ENCODE assay signal across 15 cellular contexts in genomic region chr6:108156938-108157233, GRCh38. TPM values are rescaled to one million over a fixed set of nuclear protein-coding genes. Genes with fewer than 3 reads are reported as not detected.
DNase-seq lines count a peak whose midpoint lies in the region; ATAC-seq, FAIRE-seq and TF ChIP-seq lines count a peak whose summit lies in the region.
"Had no signal": no experiment of that assay in that cellular context is flagged by ENCODE, and none has a peak within 500 bp of the region (broad histone marks: within the 10 kb centered on the region; RNA-seq: fewer than 3 reads in every experiment).

No MANE protein-coding gene starts in this region.

- peak overlapping the region; percentile 52 for H3K4me3 ChIP-seq in left ventricle myocardium inferior
- peak overlapping the region in 2 of 10 donors; percentile 40 to 44 for H3K4me3 ChIP-seq in heart right ventricle
- peak overlapping the region in 1 of 3 experiments; percentile 66; a peak in 1 of 6 replicates for H3K4me3 ChIP-seq in HepG2 (replicated peaks in 1 of 3; ENCODE audit: insufficient read depth in 1 of 3, low read depth in 2 of 3, low read length in 3 of 3)
- peak overlapping the region; percentile 21 for H3K4me3 ChIP-seq in urinary bladder (ENCODE audit: low read depth, low read length)
- H3K4me3 ChIP-seq: prostate gland had no signal

- 4 to 11% methylated on average over 8 of the region's 8 CpGs for WGBS in heart right ventricle, 2 donors
- 4% methylated on average over 8 of the region's 8 CpGs for WGBS in HepG2 (ENCODE audit: low lambda C conversion rate)
- 9% methylated on average over 8 of the region's 8 CpGs for WGBS in urinary bladder

- DNase-seq in left ventricle myocardium inferior: no peak
- DNase-seq in heart right ventricle: no peak
- DNase-seq in HepG2 (ENCODE audit: low spot score): no peak
- DNase-seq in NCI-H774 (lab: John Stamatoyannopoulos, UW): no peak
- no peak for DNase-seq in foreskin melanocyte
- DNase-seq: body of pancreas; heart left ventricle; NCI-H1436; SHP77 treated with DMSO at 0.1 percent for 48 hours; stimulated activated CD8-positive, alpha-beta memory T cell treated with anti-CD3 and anti-CD28 coated beads, Interleukin-4, amount 100 ng/mL, for 48 hours had no signal

- TF ChIP-seq EP300 in HepG2 (IDR thresholded peaks at IDR 0.05; ENCODE audit: low read depth in 2 of 2, low read length in 2 of 2): no peak
- TF ChIP-seq EP300 in HepG2 (CRISPR knock-in tag; IDR thresholded peaks at IDR 0.05; ENCODE audit: borderline replicate concordance): no peak

- POLR2A ChIA-PET in HepG2 (lab: Yijun Ruan, JAX): no interaction called here

- peak overlapping the region; percentile 76 for H3K4me2 ChIP-seq in HepG2 (ENCODE audit: low read depth, low read length)

- H3K9ac ChIP-seq in HepG2 (ENCODE audit: insufficient read depth, low read depth, low read length): no peak overlapping the region

- H3K27ac Mint-ChIP-seq in activated naive CD8-positive, alpha-beta T cell: no peak overlapping the region

- in situ Hi-C loops in HepG2 (cut with HindIII; ENCODE audit: extremely low pct_ligation_motif_present, low pct_unique_long_range_greater_than_20kb): no loop called here

- H2AFZ ChIP-seq in HepG2 (ENCODE audit: low read length): no peak overlapping the region

- TF ChIP-seq CTCF in left ventricle myocardium inferior (IDR thresholded peaks at IDR 0.05; ENCODE audit: borderline replicate concordance) (no peak), heart right ventricle (IDR thresholded peaks at IDR 0.05) (no peak), HepG2 (CRISPR knock-in tag; IDR thresholded peaks at IDR 0.05) (no peak)

- H3K36me3 ChIP-seq in left ventricle myocardium inferior: no peaks in the 10 kb centered on the region
- no peaks in the 10 kb centered on the region for H3K36me3 ChIP-seq in heart right ventricle
- H3K36me3 ChIP-seq in HepG2 (replicated peaks in 1 of 2; ENCODE audit: control insufficient read depth in 1 of 2, insufficient read depth in 2 of 2, low read length in 2 of 2): no peaks in the 10 kb centered on the region
- no peaks in the 10 kb centered on the region for H3K36me3 ChIP-seq in urinary bladder (ENCODE audit: insufficient read depth)
- H3K36me3 ChIP-seq: heart left ventricle, prostate gland had no signal

- peaks cover 100% of the 10 kb centered on the region for H3K27me3 ChIP-seq in left ventricle myocardium inferior (ENCODE audit: low read depth)
- peaks cover 11 to 100% (median 100%) of the 10 kb centered on the region in 7 donors for H3K27me3 ChIP-seq in heart right ventricle
- peaks cover 6 to 57% of the 10 kb centered on the region in 2 experiments for H3K27me3 ChIP-seq in HepG2 (ENCODE audit: control insufficient read depth in 1 of 2, insufficient read depth in 2 of 2, low read length in 2 of 2)

- ATAC-seq in heart right ventricle (no peak), HepG2 (peak; percentile 30), HG03378 (IDR thresholded peaks at IDR 0.05; ENCODE audit: unreplicated experiment) (no peak)
- ATAC-seq: heart left ventricle had no signal

- H3K4me1 ChIP-seq in left ventricle myocardium inferior (peaks cover 19% of the 10 kb centered on the region), heart right ventricle (peaks cover 0 to 18% (median 11%) of the 10 kb centered on the region in 9 donors), HepG2 (ENCODE audit: insufficient read depth, low read length) (peaks cover 21% of the 10 kb centered on the region), urinary bladder (ENCODE audit: insufficient read depth) (no peaks in the 10 kb centered on the region)

- H3K36me3 Mint-ChIP-seq in activated naive CD8-positive, alpha-beta T cell: no peaks in the 10 kb centered on the region

- H3K9me3 ChIP-seq in left ventricle myocardium inferior (replicated peaks): no peaks in the 10 kb centered on the region
- H3K9me3 ChIP-seq in heart right ventricle: no peaks in the 10 kb centered on the region
- no peaks in the 10 kb centered on the region for H3K9me3 ChIP-seq in HepG2 (ENCODE audit: low read length)
- H3K9me3 ChIP-seq: body of pancreas, heart left ventricle, prostate gland had no signal

- H3K27ac ChIP-seq in left ventricle myocardium inferior (replicated peaks) (no peak overlapping the region), heart right ventricle (no peak overlapping the region), HepG2 (ENCODE audit: extremely low read length, insufficient read depth, low read length) (no peak overlapping the region), urinary bladder (ENCODE audit: low read depth) (no peak overlapping the region)
- H3K27ac ChIP-seq: body of pancreas, heart left ventricle, prostate gland had no signal

- no peak for TF ChIP-seq POLR2A in HepG2 (IDR thresholded peaks at IDR 0.05; ENCODE audit: insufficient read depth in 1 of 2, low read depth in 2 of 2, low read length in 2 of 2)

- no peaks in the 10 kb centered on the region for H3K79me2 ChIP-seq in HepG2 (ENCODE audit: insufficient read depth, low read length)

- peaks cover 14% of the 10 kb centered on the region for H3K4me1 Mint-ChIP-seq in activated naive CD8-positive, alpha-beta T cell (ENCODE audit: low read depth)

- H3K4me3 Mint-ChIP-seq in activated naive CD8-positive, alpha-beta T cell: peak overlapping the region; percentile 67

- CTCF ChIA-PET in HepG2 (lab: Yijun Ruan, JAX; ENCODE audit: low intra/inter-chr PET ratio, low total read pairs): no interaction called here

- no peaks in the 10 kb centered on the region; the same call in 1 of the 2 replicates for H4K20me1 ChIP-seq in HepG2 (ENCODE audit: insufficient read depth, low read length)

- no peak for FAIRE-seq in HepG2 (lab: Jason Lieb, UNC)

- TF ChIP-seq RAD21 in HepG2 (CRISPR knock-in tag; IDR thresholded peaks at IDR 0.05): no peak

- no TSS peak for BruUV-seq in HepG2 (replicated peaks; lab: Mats Ljungman, UMichigan)

- peaks cover 67% of the 10 kb centered on the region for H3K27me3 Mint-ChIP-seq in activated naive CD8-positive, alpha-beta T cell

- intact Hi-C loops in left ventricle myocardium inferior (cut with micrococcal nuclease): no loop called here
- intact Hi-C loops in heart right ventricle (cut with DNase I): no loop called here
- intact Hi-C loops in HepG2 (cut with micrococcal nuclease; ENCODE audit: unreplicated experiment): no loop called here

- no peaks in the 10 kb centered on the region for H3K9me3 Mint-ChIP-seq in activated naive CD8-positive, alpha-beta T cell (ENCODE audit: low read depth)

TF ChIP-seq in HepG2, 621 proteins besides CTCF, POLR2A, EP300 and RAD21:
- TF ChIP-seq ZNF749 (CRISPR knock-in tag; IDR thresholded peaks at IDR 0.05; ENCODE audit: borderline replicate concordance) (no peak), ZSCAN21 (CRISPR knock-in tag; IDR thresholded peaks at IDR 0.05; ENCODE audit: borderline replicate concordance) (no peak), SP140L (CRISPR knock-in tag; IDR thresholded peaks at IDR 0.05; ENCODE audit: borderline replicate concordance) (no peak), ZNF383 (CRISPR knock-in tag; IDR thresholded peaks at IDR 0.05; ENCODE audit: borderline replicate concordance) (no peak), TBX3 (IDR thresholded peaks at IDR 0.05; ENCODE audit: borderline replicate concordance) (no peak), CCAR2 (optimal IDR thresholded peaks at IDR 0.05; ENCODE audit: low read depth, low read length) (no peak), EZH2 (conservative IDR thresholded peaks at IDR 0.05; ENCODE audit: low read depth, low read length) (peak; percentile 25; the same call in 1 of the 2 replicates), CBX2 (IDR thresholded peaks at IDR 0.05; ENCODE audit: low read depth, low read length) (0 out of 2 replicates have a peak, but pooled peaks have one; percentile 4), CBX2 (CRISPR knock-in tag; IDR thresholded peaks at IDR 0.05; ENCODE audit: low read depth) (no peak), NCOA2 (CRISPR knock-in tag; IDR thresholded peaks at IDR 0.05) (no peak), ZNF777 (CRISPR knock-in tag; IDR thresholded peaks at IDR 0.05) (no peak), SRSF1 (optimal IDR thresholded peaks at IDR 0.05; ENCODE audit: low read depth, low read length) (no peak)

RNA-seq across cellular contexts. Expression of gene NR2E1, which starts 8.9 kb away (rescaled TPM):
- total RNA-seq in left ventricle myocardium inferior (not detected), heart right ventricle (not detected), HepG2 (2016; rRNA removed; fragmentation: Illumina TruSeq; extraction: Trizol) (not detected in 2 replicates), urinary bladder (not detected)
- polyA plus RNA-seq in heart right ventricle (not detected), HepG2 (2011; rRNA removed) (not detected in 2 replicates), urinary bladder (not detected)
- total RNA-seq in HepG2 (2016; cell fraction: cytosol; rRNA removed; fragmentation: Illumina TruSeq; extraction: Trizol; ENCODE audit: low read depth): not detected in 2 replicates
- not detected in 2 replicates for total RNA-seq in HepG2 (2016; cell fraction: insoluble cytoplasmic fraction; rRNA removed; fragmentation: Illumina TruSeq; extraction: Trizol)
- total RNA-seq in HepG2 (2016; cell fraction: membrane; rRNA removed; fragmentation: Illumina TruSeq; extraction: Trizol): not detected in 2 replicates
- total RNA-seq in HepG2 (2016; cell fraction: nucleus; rRNA removed; fragmentation: Illumina TruSeq; extraction: Trizol): not detected in 2 replicates
- polyA plus RNA-seq in HepG2 (2011; cell fraction: cytosol; rRNA removed): not detected in 2 replicates
- not detected in 2 replicates for polyA plus RNA-seq in HepG2 (2011; cell fraction: nucleus; rRNA removed)
- polyA plus RNA-seq in HepG2 (2012): not detected in 2 replicates
- not detected in 2 replicates for polyA plus RNA-seq in HepG2 (2016; cell fraction: cytosol; fragmentation: Illumina TruSeq; extraction: Trizol; ENCODE audit: low read depth)
- polyA plus RNA-seq in HepG2 (2016; cell fraction: insoluble cytoplasmic fraction; fragmentation: Illumina TruSeq; extraction: Trizol; ENCODE audit: low read depth): not detected in 2 replicates
- not detected in 2 replicates for polyA plus RNA-seq in HepG2 (2016; cell fraction: membrane; fragmentation: Illumina TruSeq; extraction: Trizol; ENCODE audit: low read depth)
- polyA plus RNA-seq in HepG2 (2016; cell fraction: nucleus; fragmentation: Illumina TruSeq; extraction: Trizol; ENCODE audit: insufficient read depth, low read depth): not detected in 2 replicates
- polyA minus RNA-seq in HepG2 (2011; rRNA and poly(A)+ RNA removed; ENCODE audit: low replicate concordance): not detected in 2 replicates
- not detected in 2 replicates for polyA minus RNA-seq in HepG2 (2011; cell fraction: cytosol; rRNA and poly(A)+ RNA removed)
- polyA minus RNA-seq in HepG2 (2011; cell fraction: nucleus; rRNA and poly(A)+ RNA removed): not detected in 2 replicates
- total RNA-seq: body of pancreas, heart left ventricle, lung microvascular endothelial cell had no signal
- polyA plus RNA-seq: heart left ventricle had no signal
